Comparison of ENCODE assay signal across 1 cellular context in genomic region chr1:243286409-243287127, GRCh38.
TF ChIP-seq lines count a peak whose summit lies in the region.

No MANE protein-coding gene starts in this region.

TF ChIP-seq in IMR-90, 13 proteins besides CTCF, POLR2A, EP300 and RAD21 (continued from another document):
- TF ChIP-seq USF2 (IDR thresholded peaks at IDR 0.05; ENCODE audit: low read depth, low read length) = no peak
- no peak for TF ChIP-seq BHLHE40 (IDR thresholded peaks at IDR 0.05; ENCODE audit: low read depth, low read length)
- TF ChIP-seq SMC3 (IDR thresholded peaks at IDR 0.05; ENCODE audit: low read depth, low read length) = no peak
- TF ChIP-seq RFX5 (IDR thresholded peaks at IDR 0.05; ENCODE audit: low read depth, low read length) = no peak
